Comparison of ENCODE assay signal across 14 cellular contexts in the genomic region with DNA sequence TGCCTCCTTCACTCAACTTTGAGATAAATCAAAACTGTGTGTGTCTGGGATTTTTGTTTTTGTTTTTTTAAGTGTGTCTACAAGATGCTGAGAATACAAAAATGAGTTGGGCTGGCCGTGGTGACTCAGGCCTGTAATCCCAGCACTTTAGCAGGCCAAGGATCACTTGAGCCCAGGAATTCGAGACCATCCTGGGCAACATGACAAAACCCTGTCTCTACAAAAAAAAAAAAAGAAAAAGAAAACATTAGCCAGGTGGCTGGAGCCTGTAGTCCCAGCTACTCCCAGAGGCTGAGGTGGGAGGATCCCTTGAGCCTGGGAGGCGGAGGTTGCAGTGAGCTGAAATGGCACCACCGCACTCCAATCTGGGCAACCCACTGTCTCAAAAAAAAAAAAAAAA. TPM values are rescaled to one million over a fixed set of nuclear protein-coding genes. Genes with fewer than 3 reads are reported as not detected.
DNase-seq lines count a peak whose midpoint lies in the region; ATAC-seq and TF ChIP-seq lines count a peak whose summit lies in the region.
"Had no signal": no experiment of that assay in that cellular context is flagged by ENCODE, and none has a peak within 500 bp of the region (broad histone marks: within the 10 kb centered on the region; RNA-seq: fewer than 3 reads in every experiment).

No MANE protein-coding gene starts in this region.

- in situ Hi-C loops in astrocyte of the cerebellum (cut with HindIII; ENCODE audit: low sequenced_read_pairs): no loop called here

- no peak for TF ChIP-seq CTCF in astrocyte of the cerebellum (IDR thresholded peaks at IDR 0.05; ENCODE audit: low read depth, low read length, missing control alignments)

- peak; percentile 2 for ATAC-seq in left lobe of liver
- ATAC-seq: activated CD4-positive, CD25-positive, alpha-beta regulatory T cell treated with anti-CD3 and anti-CD28 coated beads, Interleukin-2, amount 50 U/mL, for 24 hours; naive thymus-derived CD4-positive, alpha-beta T cell had no signal

- no peak overlapping the region for H3K4me3 ChIP-seq in astrocyte of the cerebellum (ENCODE audit: low read depth, low read length)
- H3K4me3 ChIP-seq: dorsolateral prefrontal cortex had no signal

- DNase-seq in AG20443 (ENCODE audit: low spot score) (peak; percentile 47), LHCN-M2 (ENCODE audit: low read depth) (peak; percentile 95), astrocyte of the cerebellum (ENCODE audit: low read depth) (peak; percentile 84), left lobe of liver (ENCODE audit: low spot score) (no peak), GOT3 (lab: John Stamatoyannopoulos, UW) (no peak), NCI-H748 (lab: John Stamatoyannopoulos, UW; ENCODE audit: unreplicated experiment) (no peak), HUDEP-2 (lab: John Stamatoyannopoulos, UW; ENCODE audit: unreplicated experiment in 76 of 76) (no peak), NCI-H1930 (lab: John Stamatoyannopoulos, UW) (no peak)
- DNase-seq: activated gamma-delta T cell treated with Interleukin-2 at 50 U/mL for 16 hours; dorsolateral prefrontal cortex; naive thymus-derived CD4-positive, alpha-beta T cell; NCI-H187 treated with DMSO at 0.1 percent for 48 hours; stimulated activated naive CD4-positive, alpha-beta T cell treated with Interleukin-2 at 50 U/mL for 16 hours had no signal

RNA-seq across cellular contexts. Expression of a gene that starts 21.0 kb away (rescaled TPM):
- 641 and 719 TPM in 2 replicates for total RNA-seq in LHCN-M2 (2014; rRNA removed)
- 476 TPM for polyA plus RNA-seq in LHCN-M2 (2012)
- total RNA-seq in left lobe of liver: 173 TPM

RNA-seq across cellular contexts. Expression of a gene that starts 21.5 kb away (rescaled TPM):
- total RNA-seq in LHCN-M2 (2014; rRNA removed) (8.3 and 11.1 TPM in 2 replicates), left lobe of liver (4.0 TPM)
- polyA plus RNA-seq in LHCN-M2 (2012): 3.9 TPM

RNA-seq across cellular contexts. Expression of a gene that starts 37.8 kb away (rescaled TPM):
- 0.80 and 0.96 TPM in 2 replicates for total RNA-seq in LHCN-M2 (2014; rRNA removed)
- 0.30 TPM for polyA plus RNA-seq in LHCN-M2 (2012)
- total RNA-seq in left lobe of liver: 2.2 TPM

Comparison
In these comparisons a context has a peak if more than half of its experiments do, and no peak if none do; other contexts are left out.
1. DNase-seq: peak in AG20443 (single experiment), LHCN-M2 (single experiment) and astrocyte of the cerebellum (single experiment); none in left lobe of liver (single experiment), GOT3 (single experiment), NCI-H748 (single experiment), HUDEP-2 (0 of 76) and NCI-H1930 (0 of 2).